21 cellular contexts compared by ENCODE assay signal in the genomic region with DNA sequence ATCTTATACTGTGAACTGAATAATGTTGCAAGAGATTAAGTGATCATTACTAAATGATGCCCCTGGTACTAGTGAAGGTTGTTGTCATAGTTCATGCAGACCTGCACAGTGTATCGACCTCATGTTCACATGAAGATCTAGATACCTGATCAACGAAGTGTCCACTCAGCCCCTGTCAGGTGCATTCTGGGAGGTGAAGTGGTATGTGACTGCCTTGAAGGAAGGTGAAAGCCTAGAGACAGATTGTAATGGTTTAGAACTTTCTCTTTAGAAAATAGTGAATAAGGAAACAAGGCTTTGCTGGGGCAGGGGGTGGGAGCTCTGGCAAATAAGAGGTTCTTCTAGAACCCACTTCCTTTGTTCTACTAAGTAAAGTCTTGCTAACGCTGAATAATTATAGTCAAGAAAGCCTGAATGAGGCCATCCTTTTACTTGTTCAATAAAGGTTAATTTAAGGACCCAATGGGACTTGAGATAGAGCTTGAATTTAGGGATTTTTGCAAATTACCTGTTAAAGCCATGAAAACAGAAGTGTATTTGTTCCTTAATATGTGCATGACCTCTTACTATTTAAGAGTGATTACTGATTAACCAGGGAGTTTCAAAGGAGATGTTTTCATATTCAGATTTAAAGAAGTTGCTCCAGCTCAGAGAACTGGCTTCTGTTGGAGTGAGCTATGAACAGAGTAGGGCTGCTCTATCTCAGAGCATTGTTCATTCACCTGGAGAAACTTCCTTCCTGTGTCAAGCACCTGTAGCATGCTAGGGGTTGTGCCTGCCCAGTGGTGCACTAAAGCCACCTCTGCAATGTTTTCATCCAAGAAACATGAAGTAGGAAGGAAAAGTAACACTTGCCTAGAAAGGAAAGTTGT. TPM values are rescaled to one million over a fixed set of nuclear protein-coding genes. Genes with fewer than 3 reads are reported as not detected.
DNase-seq lines count a peak whose midpoint lies in the region; ATAC-seq lines count a peak whose summit lies in the region.
"Had no signal": no experiment of that assay in that cellular context is flagged by ENCODE, and none has a peak within 500 bp of the region (broad histone marks: within the 10 kb centered on the region; RNA-seq: fewer than 3 reads in every experiment).

No MANE protein-coding gene starts in this region.

- no peak overlapping the region for H3K4ac ChIP-seq in mesenchymal stem cell (ENCODE audit: low read depth in 1 of 2, low read length in 2 of 2)

- H3K14ac ChIP-seq in mesenchymal stem cell (ENCODE audit: low read length in 2 of 2) = no peak overlapping the region

- peak; percentile 73 for ATAC-seq in stimulated activated naive CD8-positive, alpha-beta T cell treated with anti-CD3 and anti-CD28 coated beads, Interleukin-15, amount 100 ng/mL, for 72 hours
- no peak for ATAC-seq in stimulated activated naive CD8-positive, alpha-beta T cell treated with anti-CD3 and anti-CD28 coated beads, Interleukin-15, Interleukin-2, amounts not matched to agents 100 U/mL and 50 U/mL, for 24 hours
- ATAC-seq in GM21447 (IDR thresholded peaks at IDR 0.05; ENCODE audit: unreplicated experiment) (no peak), aorta (ENCODE audit: low FRiP score) (no peak)
- ATAC-seq: natural killer cell treated with Interleukin-12 subunit alpha and Interleukin-12 subunit beta and Interleukin-15 and Interleukin-18, amount 100 ng/mL, for 72 hours had no signal

- H2BK15ac ChIP-seq in mesenchymal stem cell (ENCODE audit: low read depth, poor library complexity, severe bottlenecking) = no peak overlapping the region

- H3K9me3 ChIP-seq in mesenchymal stem cell (ENCODE audit: control insufficient read depth, low read length) (no peaks in the 10 kb centered on the region), aorta (ENCODE audit: control insufficient read depth, low read length) (no peaks in the 10 kb centered on the region)
- no peaks in the 10 kb centered on the region for H3K9me3 ChIP-seq in effector memory CD4-positive, alpha-beta T cell (ENCODE audit: control insufficient read depth, low read length)
- H3K9me3 ChIP-seq: ascending aorta had no signal

- H3K23ac ChIP-seq in mesenchymal stem cell (ENCODE audit: low read length in 2 of 2) = no peak overlapping the region

- H3K18ac ChIP-seq in mesenchymal stem cell (ENCODE audit: low read depth in 1 of 2, low read length in 2 of 2) = no peak overlapping the region

- H3K9me3 Mint-ChIP-seq in stimulated activated naive CD8-positive, alpha-beta T cell treated with anti-CD3 and anti-CD28 coated beads, Interleukin-15, amount 100 ng/mL, for 72 hours = peaks cover 9 to 10% of the 10 kb centered on the region in 2 donors
- H3K9me3 Mint-ChIP-seq: natural killer cell treated with Interleukin-12 subunit alpha and Interleukin-12 subunit beta and Interleukin-15 and Interleukin-18, amount 100 ng/mL, for 72 hours had no signal

- H3K4me3 Mint-ChIP-seq in stimulated activated naive CD8-positive, alpha-beta T cell treated with anti-CD3 and anti-CD28 coated beads, Interleukin-15, amount 100 ng/mL, for 72 hours = no peak overlapping the region
- H3K4me3 Mint-ChIP-seq: natural killer cell treated with Interleukin-12 subunit alpha and Interleukin-12 subunit beta and Interleukin-15 and Interleukin-18, amount 100 ng/mL, for 72 hours had no signal

- H3K36me3 ChIP-seq in mesenchymal stem cell (ENCODE audit: control insufficient read depth in 1 of 2, insufficient read depth in 2 of 2, low read depth in 1 of 2, low read length in 2 of 2) = peaks cover 0 to 3% of the 10 kb centered on the region in 2 experiments
- no peaks in the 10 kb centered on the region for H3K36me3 ChIP-seq in effector memory CD4-positive, alpha-beta T cell (ENCODE audit: control insufficient read depth, insufficient read depth, low read length)
- peaks cover 0 to 2% of the 10 kb centered on the region in 2 donors for H3K36me3 ChIP-seq in aorta (ENCODE audit: control insufficient read depth in 1 of 2, insufficient read depth in 2 of 2, low read length in 1 of 2)
- H3K36me3 ChIP-seq: ascending aorta had no signal

- H3K4me3 ChIP-seq in mesenchymal stem cell (ENCODE audit: insufficient read depth in 1 of 2, low read depth in 1 of 2, low read length in 2 of 2) (no peak overlapping the region), aorta (ENCODE audit: low read length in 2 of 2) (no peak overlapping the region)
- no peak overlapping the region for H3K4me3 ChIP-seq in effector memory CD4-positive, alpha-beta T cell (ENCODE audit: insufficient read depth, low read depth, low read length, poor library complexity, severe bottlenecking)
- H3K4me3 ChIP-seq: ascending aorta, coronary artery, PC-9 had no signal

- no peak overlapping the region for H2BK120ac ChIP-seq in mesenchymal stem cell (ENCODE audit: low read depth, low read length)

- no peak overlapping the region for H2BK5ac ChIP-seq in mesenchymal stem cell (ENCODE audit: low read depth, low read length, poor library complexity, severe bottlenecking)

- H3K9ac ChIP-seq in mesenchymal stem cell (ENCODE audit: low read length) = no peak overlapping the region

- DNase-seq in stimulated activated naive CD8-positive, alpha-beta T cell treated with anti-CD3 and anti-CD28 coated beads, Interleukin-15, amount 100 ng/mL, for 72 hours = no peak
- DNase-seq in stimulated activated naive CD8-positive, alpha-beta T cell treated with anti-CD3 and anti-CD28 coated beads, Interleukin-15, Interleukin-2, amounts not matched to agents 100 U/mL and 50 U/mL, for 24 hours = no peak
- DNase-seq in caudate nucleus (lab: John Stamatoyannopoulos, UW) (no peak), mesenchymal stem cell (no peak), aorta (no peak)
- no peak for DNase-seq in effector memory CD4-positive, alpha-beta T cell
- DNase-seq in stimulated activated naive CD4-positive, alpha-beta T cell treated with Interleukin-2 at 50 U/mL for 16 hours (lab: John Stamatoyannopoulos, UW) = no peak
- DNase-seq: activated CD4-positive, alpha-beta T cell treated with anti-CD3 and anti-CD28 coated beads for 1 hour; activated effector memory CD4-positive, alpha-beta T cell treated with Interleukin-2 at 50 U/mL for 16 hours; NCI-H1105; NCI-H2107; PC-9; stimulated activated naive CD4-positive, alpha-beta T cell had no signal

- H3K4me2 ChIP-seq in mesenchymal stem cell (ENCODE audit: low read length, poor library complexity, severe bottlenecking) = peak overlapping the region; percentile 31
- H3K4me2 ChIP-seq: PC-9 had no signal

- H3K27ac ChIP-seq in caudate nucleus (ENCODE audit: low read depth, low read length) (peak overlapping the region; percentile 24), mesenchymal stem cell (ENCODE audit: low read length, poor library complexity, severe bottlenecking) (peak overlapping the region; percentile 50), aorta (ENCODE audit: low read depth in 1 of 2, low read length in 2 of 2) (no peak overlapping the region)
- no peak overlapping the region for H3K27ac ChIP-seq in effector memory CD4-positive, alpha-beta T cell (ENCODE audit: insufficient read depth, low read length, poor library complexity, severe bottlenecking)
- H3K27ac ChIP-seq: ascending aorta, coronary artery, PC-9 had no signal

- peaks cover 17% of the 10 kb centered on the region for H3K27me3 Mint-ChIP-seq in stimulated activated naive CD8-positive, alpha-beta T cell treated with anti-CD3 and anti-CD28 coated beads, Interleukin-15, amount 100 ng/mL, for 72 hours

- peaks cover 7% of the 10 kb centered on the region for H3K4me1 Mint-ChIP-seq in stimulated activated naive CD8-positive, alpha-beta T cell treated with anti-CD3 and anti-CD28 coated beads, Interleukin-15, amount 100 ng/mL, for 72 hours

- H3K79me1 ChIP-seq in mesenchymal stem cell (replicated peaks; ENCODE audit: low read length, poor library complexity, severe bottlenecking) = peaks cover 55% of the 10 kb centered on the region

- no peak overlapping the region for H2BK12ac ChIP-seq in mesenchymal stem cell (ENCODE audit: low read length in 2 of 2)

- no peaks in the 10 kb centered on the region for H3K27me3 ChIP-seq in mesenchymal stem cell (ENCODE audit: control insufficient read depth in 1 of 2, insufficient read depth in 1 of 2, low read length in 2 of 2)
- H3K27me3 ChIP-seq in effector memory CD4-positive, alpha-beta T cell (replicated peaks; ENCODE audit: control insufficient read depth, insufficient read depth, low read length, poor library complexity, severe bottlenecking) = no peaks in the 10 kb centered on the region
- no peaks in the 10 kb centered on the region for H3K27me3 ChIP-seq in aorta (ENCODE audit: control insufficient read depth in 1 of 2, insufficient read depth in 2 of 2, low read length in 1 of 2)
- H3K27me3 ChIP-seq: ascending aorta had no signal

- H3K27ac Mint-ChIP-seq in stimulated activated naive CD8-positive, alpha-beta T cell treated with anti-CD3 and anti-CD28 coated beads, Interleukin-15, amount 100 ng/mL, for 72 hours = no peak overlapping the region
- H3K27ac Mint-ChIP-seq: natural killer cell treated with Interleukin-12 subunit alpha and Interleukin-12 subunit beta and Interleukin-15 and Interleukin-18, amount 100 ng/mL, for 72 hours had no signal

- WGBS in mesenchymal stem cell = 96% methylated on average over 3 of the region's 3 CpGs
- 94 to 95% methylated on average over 3 of the region's 3 CpGs for WGBS in aorta, 2 donors

- no peak overlapping the region for H4K91ac ChIP-seq in mesenchymal stem cell (ENCODE audit: low read length)

- peak overlapping the region; percentile 17 for H2AK5ac ChIP-seq in mesenchymal stem cell (ENCODE audit: low read length, severe bottlenecking)

- no peak overlapping the region for H4K8ac ChIP-seq in mesenchymal stem cell (ENCODE audit: low read length)

- intact Hi-C loops in aorta (cut with DNase I) = no loop called here

- H3K4me1 ChIP-seq in mesenchymal stem cell (ENCODE audit: control insufficient read depth, insufficient read depth, low read depth, low read length) = peaks cover 11% of the 10 kb centered on the region
- H3K4me1 ChIP-seq in effector memory CD4-positive, alpha-beta T cell (ENCODE audit: control insufficient read depth, insufficient read depth, low read length, poor library complexity, severe bottlenecking) = no peaks in the 10 kb centered on the region
- H3K4me1 ChIP-seq in aorta (ENCODE audit: control insufficient read depth in 1 of 2, insufficient read depth in 2 of 2, low read length in 2 of 2) = peaks cover 2 to 7% of the 10 kb centered on the region in 2 donors

- H2AFZ ChIP-seq in mesenchymal stem cell (ENCODE audit: low read depth, low read length) = no peak overlapping the region
- H2AFZ ChIP-seq: PC-9 had no signal

RNA-seq across cellular contexts. Expression of a gene that starts 45.3 kb away (rescaled TPM):
- polyA plus RNA-seq in mesenchymal stem cell (2013, experiment 1 of 2) = 0.19 TPM
- polyA plus RNA-seq in mesenchymal stem cell (2013, experiment 2 of 2) = 0.07 TPM
- total RNA-seq in aorta = not detected
- polyA plus RNA-seq in aorta = not detected
- total RNA-seq: ascending aorta; Daoy; lung microvascular endothelial cell; natural killer cell treated with Interleukin-12 subunit alpha and Interleukin-12 subunit beta and Interleukin-15 and Interleukin-18, amount 100 ng/mL, for 72 hours; PC-9; SK-MEL-5; urinary bladder had no signal
- polyA plus RNA-seq: urinary bladder had no signal

RNA-seq across cellular contexts. Expression of a gene that starts 56.5 kb away (rescaled TPM):
- polyA plus RNA-seq in mesenchymal stem cell (2013, experiment 1 of 2) = 32.9 TPM
- 33.1 TPM for polyA plus RNA-seq in mesenchymal stem cell (2013, experiment 2 of 2)
- 10 to 100 TPM; 13.4 to 19.1 TPM for total RNA-seq in aorta
- 1 to 10 TPM; 1.9 to 3.6 TPM for polyA plus RNA-seq in aorta

Comparison
In these comparisons a context has a peak if more than half of its experiments do, and no peak if none do; other contexts are left out.
1. H3K27ac ChIP-seq: peak in caudate nucleus (single experiment) and mesenchymal stem cell (single experiment); none in effector memory CD4-positive, alpha-beta T cell (single experiment) and aorta (0 of 2).